8 cellular contexts compared by ENCODE assay signal in genomic region chr14:63896278-63896720, GRCh38. TPM values are rescaled to one million over a fixed set of nuclear protein-coding genes. Genes with fewer than 3 reads are reported as not detected.
DNase-seq lines count a peak whose midpoint lies in the region; ATAC-seq, FAIRE-seq and TF ChIP-seq lines count a peak whose summit lies in the region.

No MANE protein-coding gene starts in this region.

- TF ChIP-seq POLR2A in GM12892 (IDR thresholded peaks at IDR 0.05; ENCODE audit: low read depth, low read length) = no peak

- intact Hi-C loops in tibial artery (cut with DNase I; ENCODE audit: low total_unique reads) = no loop called here

- H3K36me3 Mint-ChIP-seq in activated CD8-positive, alpha-beta memory T cell treated with anti-CD3 and anti-CD28 coated beads, Interleukin-2, amount 10 ng/mL, durations not matched to agents 7 days and 5 days = peaks cover 13% of the 10 kb centered on the region

- H3K4me1 ChIP-seq in tibial artery = peaks cover 0 to 72% (median 59%) of the 10 kb centered on the region in 4 donors

- no peaks in the 10 kb centered on the region for H3K9me3 ChIP-seq in tibial artery

- no peaks in the 10 kb centered on the region for H3K36me3 ChIP-seq in tibial artery

- peaks cover 20% of the 10 kb centered on the region for H3K4me1 Mint-ChIP-seq in activated CD8-positive, alpha-beta memory T cell treated with anti-CD3 and anti-CD28 coated beads, Interleukin-2, amount 10 ng/mL, durations not matched to agents 7 days and 5 days

- H3K27ac Mint-ChIP-seq in activated CD8-positive, alpha-beta memory T cell treated with anti-CD3 and anti-CD28 coated beads, Interleukin-2, amount 10 ng/mL, durations not matched to agents 7 days and 5 days = no peak overlapping the region

- H3K4me3 ChIP-seq in astrocyte of the cerebellum (ENCODE audit: low read depth, low read length) (no peak overlapping the region), tibial artery (no peak overlapping the region)

- no peaks in the 10 kb centered on the region for H3K9me3 Mint-ChIP-seq in activated CD8-positive, alpha-beta memory T cell treated with anti-CD3 and anti-CD28 coated beads, Interleukin-2, amount 10 ng/mL, durations not matched to agents 7 days and 5 days (ENCODE audit: low read depth)

- no peaks in the 10 kb centered on the region for H3K27me3 ChIP-seq in tibial artery

- peak overlapping the region; percentile 48 to 73 for H3K27ac ChIP-seq in tibial artery

- CTCF ChIA-PET in activated CD8-positive, alpha-beta memory T cell treated with anti-CD3 and anti-CD28 coated beads, Interleukin-2, amount 10 ng/mL, durations not matched to agents 7 days and 5 days (lab: Charles Lee) = no interaction called here

- DNase-seq in LHCN-M2 (ENCODE audit: low read depth) (peak; percentile 69), astrocyte of the cerebellum (ENCODE audit: low read depth) (peak; percentile 99), kidney glomerular epithelial cell (lab: John Stamatoyannopoulos, UW) (peak; percentile 98), tibial artery (peak; percentile 70 to 80), GM12892 (ENCODE audit: insufficient read length) (no peak)
- no peak for DNase-seq in activated CD8-positive, alpha-beta memory T cell treated with anti-CD3 and anti-CD28 coated beads, Interleukin-2, amount 10 ng/mL, durations not matched to agents 7 days and 5 days

- H3K27me3 Mint-ChIP-seq in activated CD8-positive, alpha-beta memory T cell treated with anti-CD3 and anti-CD28 coated beads, Interleukin-2, amount 10 ng/mL, durations not matched to agents 7 days and 5 days = no peaks in the 10 kb centered on the region

- no peak for FAIRE-seq in GM12892 (lab: Jason Lieb, UNC)

- ATAC-seq in HG03520 (IDR thresholded peaks at IDR 0.05; ENCODE audit: unreplicated experiment) (no peak), HG03460 (IDR thresholded peaks at IDR 0.05; ENCODE audit: unreplicated experiment) (no peak)
- no peak for ATAC-seq in activated CD8-positive, alpha-beta memory T cell treated with anti-CD3 and anti-CD28 coated beads, Interleukin-2, amount 10 ng/mL, durations not matched to agents 7 days and 5 days

- in situ Hi-C loops in astrocyte of the cerebellum (cut with HindIII; ENCODE audit: low sequenced_read_pairs) = no loop called here

- H3K4me3 Mint-ChIP-seq in activated CD8-positive, alpha-beta memory T cell treated with anti-CD3 and anti-CD28 coated beads, Interleukin-2, amount 10 ng/mL, durations not matched to agents 7 days and 5 days = no peak overlapping the region

- TF ChIP-seq CTCF in astrocyte of the cerebellum (IDR thresholded peaks at IDR 0.05; ENCODE audit: low read depth, low read length, missing control alignments) (no peak), tibial artery (IDR thresholded peaks at IDR 0.05) (no peak)

RNA-seq across cellular contexts. Expression of gene SYNE2, which starts 43.5 kb away (rescaled TPM):
- total RNA-seq in LHCN-M2 (2014; rRNA removed) = 11.8 and 14.8 TPM in 2 replicates
- polyA plus RNA-seq in LHCN-M2 (2012) = 2.1 TPM
- 11.6 TPM for polyA plus RNA-seq in GM12892 (2012; ENCODE audit: missing spikeins)
- 100 to 1,000 TPM in 1 of 2 experiments, 10 to 100 TPM in 1; 69.3 to 143 TPM for total RNA-seq in activated CD8-positive, alpha-beta memory T cell treated with anti-CD3 and anti-CD28 coated beads, Interleukin-2, amount 10 ng/mL, durations not matched to agents 7 days and 5 days

Comparison
In these comparisons a context has a peak if more than half of its experiments do, and no peak if none do; other contexts are left out.
1. DNase-seq: peak in LHCN-M2 (single experiment), astrocyte of the cerebellum (single experiment), kidney glomerular epithelial cell (single experiment) and tibial artery (2 of 2); none in GM12892 (single experiment) and activated CD8-positive, alpha-beta memory T cell treated with anti-CD3 and anti-CD28 coated beads, Interleukin-2, amount 10 ng/mL, durations not matched to agents 7 days and 5 days (single experiment).